ENCODE assay signal across 9 cellular contexts in genomic region chr10:124588736-124589451, GRCh38.
DNase-seq lines count a peak whose midpoint lies in the region; ATAC-seq and TF ChIP-seq lines count a peak whose summit lies in the region.
"Had no signal": no experiment of that assay in that cellular context is flagged by ENCODE, and none has a peak within 500 bp of the region (broad histone marks: within the 10 kb centered on the region; RNA-seq: fewer than 3 reads in every experiment).

No MANE protein-coding gene starts in this region.

- H2AFZ ChIP-seq in osteoblast (ENCODE audit: low read length) = no peak overlapping the region

- no peak overlapping the region for H3K4me3 ChIP-seq in osteoblast (ENCODE audit: insufficient read depth, low read length)
- no peak overlapping the region for H3K4me3 ChIP-seq in brain microvascular endothelial cell (ENCODE audit: low read depth, low read length)

- DNase-seq in EH (ENCODE audit: low read depth) (peak; percentile 49), RPMI7951 (ENCODE audit: low read depth) (peak; percentile 24), foreskin keratinocyte (no peak), osteoblast (ENCODE audit: insufficient read length, low spot score, missing footprints) (peak; percentile 73), brain microvascular endothelial cell (no peak)
- no peak for DNase-seq in central memory CD4-positive, alpha-beta T cell
- no peak for DNase-seq in stimulated activated CD4-positive, alpha-beta T cell treated with anti-CD3 and anti-CD28 coated beads, Interleukin-2, amount 100 ng/mL, for 48 hours
- no peak for DNase-seq in stimulated activated CD4-positive, alpha-beta T cell treated with anti-CD3 and anti-CD28 coated beads, Interleukin-1b, Interleukin-23, amount 100 ng/mL, for 48 hours

- H3K36me3 ChIP-seq in osteoblast (ENCODE audit: insufficient read depth, low read length) (no peaks in the 10 kb centered on the region), brain microvascular endothelial cell (replicated peaks) (no peaks in the 10 kb centered on the region)

- ATAC-seq in foreskin keratinocyte = peak; percentile 61

- no peaks in the 10 kb centered on the region for H4K20me1 ChIP-seq in osteoblast (ENCODE audit: insufficient read depth, low read length)

- H3K79me2 ChIP-seq in osteoblast (ENCODE audit: insufficient read depth, low read length) = no peaks in the 10 kb centered on the region

- H3K4me1 ChIP-seq in foreskin keratinocyte (no peaks in the 10 kb centered on the region), osteoblast (ENCODE audit: insufficient read depth, low read length) (no peaks in the 10 kb centered on the region)

- TF ChIP-seq CTCF in foreskin keratinocyte (conservative IDR thresholded peaks at IDR 0.05) (no peak), osteoblast (IDR thresholded peaks at IDR 0.05; ENCODE audit: extremely low read depth, low read depth, low read length) (no peak), brain microvascular endothelial cell (IDR thresholded peaks at IDR 0.05; ENCODE audit: low read depth, low read length, missing control alignments) (no peak)

- H3K9me3 ChIP-seq in osteoblast (ENCODE audit: low read depth, low read length) = peaks cover 5% of the 10 kb centered on the region
- H3K9me3 ChIP-seq: Caco-2 had no signal

- no peak overlapping the region for H3K4me2 ChIP-seq in osteoblast (ENCODE audit: insufficient read depth, low read length)

- H3K27ac ChIP-seq in foreskin keratinocyte (no peak overlapping the region), osteoblast (ENCODE audit: low read depth, low read length) (no peak overlapping the region), brain microvascular endothelial cell (no peak overlapping the region)

- H3K27me3 ChIP-seq in foreskin keratinocyte (peaks cover 25% of the 10 kb centered on the region), osteoblast (ENCODE audit: insufficient read depth, low read length) (peaks cover 7% of the 10 kb centered on the region), brain microvascular endothelial cell (replicated peaks) (peaks cover 6% of the 10 kb centered on the region)

- in situ Hi-C loops in brain microvascular endothelial cell (cut with HindIII; ENCODE audit: low pct_ligation_motif_present, low sequenced_read_pairs) = no loop called here

Comparison
In these comparisons a context has a peak if more than half of its experiments do, and no peak if none do; other contexts are left out.
1. DNase-seq: peak in EH (single experiment), RPMI7951 (single experiment) and osteoblast (single experiment); none in foreskin keratinocyte (0 of 2), central memory CD4-positive, alpha-beta T cell (single experiment), stimulated activated CD4-positive, alpha-beta T cell treated with anti-CD3 and anti-CD28 coated beads, Interleukin-2, amount 100 ng/mL, for 48 hours (0 of 2), brain microvascular endothelial cell (single experiment) and stimulated activated CD4-positive, alpha-beta T cell treated with anti-CD3 and anti-CD28 coated beads, Interleukin-1b, Interleukin-23, amount 100 ng/mL, for 48 hours (single experiment).